In genomic region chr6:159831373-159831679, GRCh38 we compare ENCODE assay signal across 1 cellular context.
TF ChIP-seq lines count a peak whose summit lies in the region.

No MANE protein-coding gene starts in this region.

TF ChIP-seq in H1, 55 proteins besides CTCF, POLR2A, EP300 and RAD21:
- TF ChIP-seq ASH2L (IDR thresholded peaks at IDR 0.05; ENCODE audit: low read length), result no peak
- TF ChIP-seq CBX8 (IDR thresholded peaks at IDR 0.05; ENCODE audit: borderline replicate concordance, low read depth, low read length), result no peak
- TF ChIP-seq KDM4A (IDR thresholded peaks at IDR 0.05; ENCODE audit: low read depth, low read length, severe bottlenecking), result no peak
- TF ChIP-seq BCL11A (IDR thresholded peaks at IDR 0.05; ENCODE audit: low read depth in 2 of 2, low read length in 2 of 2), result no peak
- no peak for TF ChIP-seq HDAC2 (IDR thresholded peaks at IDR 0.05; ENCODE audit: borderline replicate concordance in 1 of 2, low read depth in 2 of 2, low read length in 2 of 2)
- no peak for TF ChIP-seq MAFK (IDR thresholded peaks at IDR 0.05; ENCODE audit: low read depth, low read length)
- no peak for TF ChIP-seq SIN3A (conservative IDR thresholded peaks at IDR 0.05 in 1 of 2, IDR thresholded peaks at IDR 0.05 in 1 of 2; ENCODE audit: low read depth in 1 of 2, low read length in 2 of 2)
- no peak for TF ChIP-seq JUND (IDR thresholded peaks at IDR 0.05; ENCODE audit: low read length)
- TF ChIP-seq EZH2 (IDR thresholded peaks at IDR 0.05; ENCODE audit: low read depth, low read length, severe bottlenecking), result no peak
- TF ChIP-seq SP2 (IDR thresholded peaks at IDR 0.05; ENCODE audit: low read length), result no peak
- TF ChIP-seq GABPA (IDR thresholded peaks at IDR 0.05; ENCODE audit: borderline replicate concordance, insufficient read depth, low read length), result no peak
- no peak for TF ChIP-seq SAP30 (IDR thresholded peaks at IDR 0.05; ENCODE audit: insufficient read depth, insufficient replicate concordance, low read length)
- no peak for TF ChIP-seq MAX (IDR thresholded peaks at IDR 0.05)
